Comparison of ENCODE assay signal across 8 cellular contexts in the genomic region with DNA sequence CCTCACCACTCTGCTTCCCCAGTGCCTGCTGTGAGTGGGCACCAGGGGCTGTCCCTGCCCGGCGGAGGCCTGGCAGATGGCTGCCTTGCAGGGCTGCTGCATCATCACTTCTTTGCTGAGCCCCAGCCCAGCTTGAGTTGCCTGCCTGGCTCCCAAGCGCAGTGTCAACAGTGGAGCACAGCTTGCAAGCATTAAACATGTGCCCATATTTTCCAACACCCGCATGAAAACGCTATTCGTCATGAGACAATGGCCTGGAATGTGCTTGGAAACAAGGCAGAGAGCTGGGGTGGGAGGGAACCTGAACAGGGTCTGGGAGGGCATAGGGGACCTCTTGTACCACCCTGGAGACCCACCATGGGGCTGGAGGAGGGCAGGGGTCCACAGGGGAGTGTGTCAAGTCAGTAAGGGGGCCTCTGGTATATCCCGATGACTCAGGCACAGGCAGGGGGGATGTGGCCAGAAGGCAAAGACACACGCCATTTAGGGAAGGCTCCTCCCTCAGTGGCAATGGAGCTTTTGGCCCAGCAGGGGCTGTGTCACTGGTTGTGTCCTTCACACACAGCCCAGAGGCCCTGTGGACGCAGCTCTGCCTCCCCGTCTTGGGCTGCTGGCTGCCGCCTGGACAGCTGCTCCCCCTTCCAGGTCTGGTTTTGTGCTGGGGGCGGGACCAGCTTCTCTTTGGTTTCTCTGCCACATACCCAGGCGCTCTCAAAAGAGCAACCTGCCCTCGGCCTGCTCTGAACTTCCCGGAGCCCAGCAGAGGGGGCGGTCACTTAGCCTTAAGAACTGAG. TPM values are rescaled to one million over a fixed set of nuclear protein-coding genes. Genes with fewer than 3 reads are reported as not detected.
DNase-seq lines count a peak whose midpoint lies in the region; ATAC-seq, FAIRE-seq and TF ChIP-seq lines count a peak whose summit lies in the region.

No MANE protein-coding gene starts in this region.

- peaks cover 0 to 74% (median 38%) of the 10 kb centered on the region in 12 donors for H3K4me1 ChIP-seq in heart left ventricle

- 50 to 58% (median 54%) methylated on average over 11 to 16 of the region's 16 CpGs for WGBS in heart left ventricle, 4 donors

- no peaks in the 10 kb centered on the region for H3K9me3 ChIP-seq in heart left ventricle

- H3K4me3 ChIP-seq in heart left ventricle, result no peak overlapping the region

- intact Hi-C loops in heart left ventricle (cut with DNase I) (loop anchor here in 2 of 10 donors (5.0 kb wide), 1 partner anchor 34 kb away; no protein-coding TSS in a partner anchor), sciatic nerve (cut with DNase I) (no loop called here)

- H3K36me3 ChIP-seq in heart left ventricle, result peaks cover 0 to 5% (median 0%) of the 10 kb centered on the region in 9 donors

- H3K27ac ChIP-seq in heart left ventricle, result peak overlapping the region; percentile 51 to 96 (median 76)

- TF ChIP-seq POLR2A in heart left ventricle (IDR thresholded peaks at IDR 0.05), result no peak

- FAIRE-seq in frontal cortex (lab: Jason Lieb, UNC), result no peak

- TF ChIP-seq CTCF in heart left ventricle (IDR thresholded peaks at IDR 0.05) (peak in 8 of 12 donors; percentile 6 to 49 (median 25)), GM20000 (IDR thresholded peaks at IDR 0.05; ENCODE audit: extremely low read depth, missing control alignments) (no peak)

- H3K27me3 ChIP-seq in heart left ventricle, result no peaks in the 10 kb centered on the region

- DNase-seq in GM04503 (ENCODE audit: low read depth) (peak; percentile 94), heart left ventricle (peak in 3 of 5 donors; percentile 63 to 78 (median 76)), sciatic nerve (ENCODE audit: low spot score) (no peak), frontal cortex (ENCODE audit: low spot score in 2 of 2) (no peak), GM20000 (ENCODE audit: low spot score) (no peak)
- no peak for DNase-seq in activated naive CD4-positive, alpha-beta T cell treated with Interleukin-2 at 50 U/mL for 16 hours

- peak; percentile 84 for ATAC-seq in SK-N-SH treated with all-trans-retinoic acid at 6 μM for 48 hours
- peak; percentile 59 to 83 (median 74) for ATAC-seq in heart left ventricle
- ATAC-seq in sciatic nerve, result peak; percentile 6
- ATAC-seq in HG02571 (IDR thresholded peaks at IDR 0.05; ENCODE audit: unreplicated experiment), result no peak

TF ChIP-seq in SK-N-SH treated with all-trans-retinoic acid at 6 μM for 48 hours, 23 proteins besides CTCF, POLR2A, EP300 and RAD21:
- no peak for TF ChIP-seq RARB (CRISPR knock-in tag; IDR thresholded peaks at IDR 0.05)
- TF ChIP-seq, protein P1, sequence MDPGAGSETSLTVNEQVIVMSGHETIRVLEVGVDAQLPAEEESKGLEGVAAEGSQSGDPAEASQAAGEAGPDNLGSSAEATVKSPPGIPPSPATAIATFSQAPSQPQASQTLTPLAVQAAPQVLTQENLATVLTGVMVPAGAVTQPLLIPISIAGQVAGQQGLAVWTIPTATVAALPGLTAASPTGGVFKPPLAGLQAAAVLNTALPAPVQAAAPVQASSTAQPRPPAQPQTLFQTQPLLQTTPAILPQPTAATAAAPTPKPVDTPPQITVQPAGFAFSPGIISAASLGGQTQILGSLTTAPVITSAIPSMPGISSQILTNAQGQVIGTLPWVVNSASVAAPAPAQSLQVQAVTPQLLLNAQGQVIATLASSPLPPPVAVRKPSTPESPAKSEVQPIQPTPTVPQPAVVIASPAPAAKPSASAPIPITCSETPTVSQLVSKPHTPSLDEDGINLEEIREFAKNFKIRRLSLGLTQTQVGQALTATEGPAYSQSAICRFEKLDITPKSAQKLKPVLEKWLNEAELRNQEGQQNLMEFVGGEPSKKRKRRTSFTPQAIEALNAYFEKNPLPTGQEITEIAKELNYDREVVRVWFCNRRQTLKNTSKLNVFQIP (CRISPR knock-in tag; IDR thresholded peaks at IDR 0.05; ENCODE audit: borderline replicate concordance, low read depth), result no peak
- no peak for TF ChIP-seq ISL1 (CRISPR knock-in tag; IDR thresholded peaks at IDR 0.05)
- TF ChIP-seq CSDC2 (CRISPR knock-in tag; IDR thresholded peaks at IDR 0.05), result no peak
- TF ChIP-seq CREB5 (CRISPR knock-in tag; IDR thresholded peaks at IDR 0.05; ENCODE audit: low read depth), result no peak
- TF ChIP-seq, protein P2, sequence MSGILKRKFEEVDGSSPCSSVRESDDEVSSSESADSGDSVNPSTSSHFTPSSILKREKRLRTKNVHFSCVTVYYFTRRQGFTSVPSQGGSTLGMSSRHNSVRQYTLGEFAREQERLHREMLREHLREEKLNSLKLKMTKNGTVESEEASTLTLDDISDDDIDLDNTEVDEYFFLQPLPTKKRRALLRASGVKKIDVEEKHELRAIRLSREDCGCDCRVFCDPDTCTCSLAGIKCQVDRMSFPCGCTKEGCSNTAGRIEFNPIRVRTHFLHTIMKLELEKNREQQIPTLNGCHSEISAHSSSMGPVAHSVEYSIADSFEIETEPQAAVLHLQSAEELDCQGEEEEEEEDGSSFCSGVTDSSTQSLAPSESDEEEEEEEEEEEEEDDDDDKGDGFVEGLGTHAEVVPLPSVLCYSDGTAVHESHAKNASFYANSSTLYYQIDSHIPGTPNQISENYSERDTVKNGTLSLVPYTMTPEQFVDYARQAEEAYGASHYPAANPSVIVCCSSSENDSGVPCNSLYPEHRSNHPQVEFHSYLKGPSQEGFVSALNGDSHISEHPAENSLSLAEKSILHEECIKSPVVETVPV (CRISPR knock-in tag; IDR thresholded peaks at IDR 0.05), result no peak

RNA-seq across cellular contexts. Expression of gene MTSS2, which starts 17.4 kb away (rescaled TPM):
- total RNA-seq in heart left ventricle (10 to 100 TPM; 51.9 to 90.9 (median 72.2) TPM), sciatic nerve (75.9 TPM), frontal cortex (25.7 TPM)
- polyA plus RNA-seq in heart left ventricle, result 10 to 100 TPM; 58.8 to 97.1 TPM

RNA-seq across cellular contexts. Expression of gene IL34, which starts 56.9 kb away (rescaled TPM):
- total RNA-seq in heart left ventricle, result 1 to 10 TPM in 8 of 9 donors, under 1 TPM in 1; 0.49 to 6.5 (median 2.7) TPM
- polyA plus RNA-seq in heart left ventricle, result 1 to 10 TPM in 1 of 2 donors, under 1 TPM in 1; 0.82 to 2.3 TPM
- 64.0 TPM for total RNA-seq in sciatic nerve
- total RNA-seq in frontal cortex, result 1.6 TPM

Comparison
In these comparisons a context has a peak if more than half of its experiments do, and no peak if none do; other contexts are left out.
1. DNase-seq: peak in GM04503 (single experiment) and heart left ventricle (3 of 5); none in sciatic nerve (single experiment), activated naive CD4-positive, alpha-beta T cell treated with Interleukin-2 at 50 U/mL for 16 hours (single experiment), frontal cortex (0 of 2) and GM20000 (single experiment).